Comparison of ENCODE assay signal across 13 cellular contexts in genomic region chr3:183775781-183776180, GRCh38. TPM values are rescaled to one million over a fixed set of nuclear protein-coding genes. Genes with fewer than 3 reads are reported as not detected.
DNase-seq lines count a peak whose midpoint lies in the region; ATAC-seq and TF ChIP-seq lines count a peak whose summit lies in the region.
"Had no signal": no experiment of that assay in that cellular context is flagged by ENCODE, and none has a peak within 500 bp of the region (broad histone marks: within the 10 kb centered on the region; RNA-seq: fewer than 3 reads in every experiment).

No MANE protein-coding gene starts in this region.

- H3K36me3 Mint-ChIP-seq in effector memory CD8-positive, alpha-beta T cell (ENCODE audit: insufficient read depth): peaks cover 57% of the 10 kb centered on the region

- intact Hi-C loops in dorsolateral prefrontal cortex (cut with DNase I) (no loop called here), prostate gland (cut with DNase I) (no loop called here)

- H3K27ac Mint-ChIP-seq in effector memory CD8-positive, alpha-beta T cell: peak overlapping the region in 1 of 2 donors; percentile 3

- H3K4me1 ChIP-seq in GM23248 (ENCODE audit: insufficient read depth) (peaks cover 41% of the 10 kb centered on the region), prostate gland (replicated peaks) (no peaks in the 10 kb centered on the region)
- H3K4me1 ChIP-seq: pancreas had no signal

- no peak overlapping the region for H3K9ac ChIP-seq in GM23248
- H3K9ac ChIP-seq: BLaER1 treated with 17β-estradiol and CSF1 and Interleukin-3, amounts not matched to agents 10 nM and 100 nM had no signal

- in situ Hi-C loops in GM23248 (cut with MboI): no loop called here

- no peaks in the 10 kb centered on the region for H3K9me2 ChIP-seq in GM23248 (ENCODE audit: insufficient read depth)

- no peaks in the 10 kb centered on the region for H4K20me1 ChIP-seq in GM23248 (ENCODE audit: insufficient read depth)

- DNase-seq in GM23248 (peak; percentile 1), NCI-H226 (peak; percentile 12), dorsolateral prefrontal cortex (peak in 2 of 10 donors; percentile 45 to 56), prostate gland (ENCODE audit: low spot score) (peak; percentile 31), HCEC 1CT (no peak), erythroblast (lab: John Stamatoyannopoulos, UW) (no peak)
- no peak for DNase-seq in effector memory CD8-positive, alpha-beta T cell
- DNase-seq: activated T-cell treated with anti-CD3 and anti-CD28 coated beads, Interleukin-2, amount 50 U/mL, for 4 hours; mesendoderm had no signal

- no peak overlapping the region for H3K4me3 Mint-ChIP-seq in effector memory CD8-positive, alpha-beta T cell
- H3K4me3 Mint-ChIP-seq: activated T-cell treated with anti-CD3 and anti-CD28 coated beads, Interleukin-2, amount 50 U/mL, for 4 hours had no signal

- peaks cover 39% of the 10 kb centered on the region for H3F3A ChIP-seq in GM23248 (ENCODE audit: insufficient read depth)

- H3K36me3 ChIP-seq in GM23248 (ENCODE audit: low read depth) (peaks cover 47% of the 10 kb centered on the region), prostate gland (no peaks in the 10 kb centered on the region)

- ATAC-seq in GM18502 (IDR thresholded peaks at IDR 0.05; ENCODE audit: poor library complexity, unreplicated experiment): no peak
- no peak for ATAC-seq in effector memory CD8-positive, alpha-beta T cell (replicated peaks)
- ATAC-seq: activated T-cell treated with anti-CD3 and anti-CD28 coated beads, Interleukin-2, amount 50 U/mL, for 4 hours had no signal

- H3K9me3 Mint-ChIP-seq in effector memory CD8-positive, alpha-beta T cell: no peaks in the 10 kb centered on the region
- H3K9me3 Mint-ChIP-seq: activated T-cell treated with anti-CD3 and anti-CD28 coated beads, Interleukin-2, amount 50 U/mL, for 4 hours had no signal

- H3K4me3 ChIP-seq in GM23248 (no peak overlapping the region), dorsolateral prefrontal cortex (peak overlapping the region in 14 of 59 donors; percentile 2 to 30 (median 14)), prostate gland (no peak overlapping the region)
- H3K4me3 ChIP-seq: BLaER1 treated with 17β-estradiol and CSF1 and Interleukin-3, amounts not matched to agents 10 nM and 100 nM; pancreas; tibial artery had no signal

- H3K27me3 Mint-ChIP-seq in effector memory CD8-positive, alpha-beta T cell: no peaks in the 10 kb centered on the region

- H3K27me3 ChIP-seq in GM23248 (replicated peaks; ENCODE audit: insufficient read depth) (no peaks in the 10 kb centered on the region), dorsolateral prefrontal cortex (no peaks in the 10 kb centered on the region), prostate gland (replicated peaks; ENCODE audit: insufficient read depth) (no peaks in the 10 kb centered on the region)
- H3K27me3 ChIP-seq: BLaER1 treated with 17β-estradiol and CSF1 and Interleukin-3, amounts not matched to agents 10 nM and 100 nM; pancreas; tibial artery had no signal

- no peaks in the 10 kb centered on the region for H3K9me3 ChIP-seq in GM23248 (ENCODE audit: low read depth)
- no peaks in the 10 kb centered on the region for H3K9me3 ChIP-seq in prostate gland
- H3K9me3 ChIP-seq: BLaER1 treated with 17β-estradiol and CSF1 and Interleukin-3, amounts not matched to agents 10 nM and 100 nM; pancreas; tibial artery had no signal

- TF ChIP-seq CTCF in dorsolateral prefrontal cortex (IDR thresholded peaks at IDR 0.05 in 54 of 56, conservative IDR thresholded peaks at IDR 0.05 in 2 of 56; ENCODE audit: low read depth in 1 of 56, partially characterized antibody in 56 of 56): no peak
- TF ChIP-seq CTCF in prostate gland (IDR thresholded peaks at IDR 0.05): no peak

- H3K27ac ChIP-seq in GM23248: no peak overlapping the region; the same call in 1 of the 2 replicates
- H3K27ac ChIP-seq in dorsolateral prefrontal cortex: peak overlapping the region in 57 of 59 donors; percentile 24 to 88 (median 73)
- peak overlapping the region; percentile 25 to 26 for H3K27ac ChIP-seq in prostate gland
- H3K27ac ChIP-seq: pancreas, tibial artery had no signal

- 0 out of 2 replicates have a peak, but pooled peaks cover 4% of the 10 kb centered on the region for H3K79me2 ChIP-seq in GM23248 (ENCODE audit: insufficient read depth)

- H3K4me2 ChIP-seq in GM23248 (ENCODE audit: unreplicated experiment): peak overlapping the region; percentile 69

- TF ChIP-seq POLR2A in prostate gland (IDR thresholded peaks at IDR 0.05): no peak
- no peak for TF ChIP-seq POLR2A in erythroblast (IDR thresholded peaks at IDR 0.05; ENCODE audit: low read length)

- WGBS in GM23248 (ENCODE audit: low coverage in 1 of 2, low lambda C conversion rate in 2 of 2, missing lambda C conversion rate in 2 of 2), 2 experiments: 59 to 90% methylated on average over 3 to 5 of the region's 5 CpGs
- WGBS in prostate gland: 65% methylated on average over 5 of the region's 5 CpGs

- H3K4me1 Mint-ChIP-seq in effector memory CD8-positive, alpha-beta T cell (ENCODE audit: low read depth in 2 of 2): no peaks in the 10 kb centered on the region

- H2AFZ ChIP-seq in GM23248: no peak overlapping the region

RNA-seq across cellular contexts. Expression of gene MAP6D1, which starts 49.6 kb away (rescaled TPM):
- total RNA-seq in GM23248 (2014; rRNA removed; shearing (Covaris generic)): 2.5 and 5.5 TPM in 2 replicates
- 2.8 and 3.2 TPM in 2 replicates for polyA plus RNA-seq in GM23248 (2016; fragmentation: Nextera tagmentation; extraction: Ambion mirVana)
- 100 to 1,000 TPM in 6 of 120 experiments, 10 to 100 TPM in 114; 22.2 to 201 (median 55.1) TPM for total RNA-seq in dorsolateral prefrontal cortex
- total RNA-seq in prostate gland: 10 to 100 TPM; 17.3 to 22.3 TPM

Comparison
In these comparisons a context has a peak if more than half of its experiments do, and no peak if none do; other contexts are left out.
1. DNase-seq: peak in GM23248 (single experiment), NCI-H226 (single experiment) and prostate gland (single experiment); none in HCEC 1CT (single experiment), erythroblast (0 of 2) and effector memory CD8-positive, alpha-beta T cell (0 of 3).